In the genomic region with DNA sequence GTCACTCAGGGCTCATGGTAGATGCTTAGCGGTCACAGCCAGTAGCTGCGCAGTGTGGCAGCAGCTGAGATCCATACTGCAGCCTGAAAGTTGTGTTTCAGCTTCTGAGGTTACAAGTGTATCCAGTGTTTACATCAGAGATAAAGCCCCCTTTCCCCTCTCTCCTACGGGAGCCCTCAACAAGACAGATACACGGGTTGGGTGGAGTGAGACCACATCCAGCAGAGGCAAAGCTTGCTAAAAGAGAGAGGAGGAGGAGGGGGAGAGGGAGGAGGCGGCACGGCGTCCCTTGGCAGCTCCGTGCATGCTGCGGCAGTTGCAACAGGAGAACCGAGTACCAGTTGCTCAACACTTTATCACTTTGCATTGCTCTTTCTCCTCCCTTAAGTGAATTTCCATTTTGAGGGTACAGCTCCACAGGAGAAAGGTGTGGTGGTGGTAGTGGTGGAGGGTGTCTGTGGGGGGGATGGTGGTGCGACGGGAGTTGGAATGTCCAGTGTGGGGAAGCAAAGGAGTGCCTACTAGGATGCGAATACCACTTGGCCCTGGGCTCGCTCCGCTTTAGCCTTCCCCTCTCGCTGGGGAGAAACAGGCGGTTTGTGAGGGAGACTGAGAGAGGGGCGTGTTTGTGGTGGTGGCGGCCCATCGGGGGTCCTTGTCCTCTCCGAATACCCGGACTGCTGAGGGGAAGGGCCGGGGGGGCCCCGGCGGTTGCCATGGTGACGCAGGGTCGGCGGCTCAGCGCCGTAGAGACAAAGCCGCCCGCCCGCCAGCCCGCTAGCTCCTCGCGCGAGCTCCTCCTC, we compare ENCODE assay signal across 8 cellular contexts. TPM values are rescaled to one million over a fixed set of nuclear protein-coding genes. Genes with fewer than 3 reads are reported as not detected.
DNase-seq lines count a peak whose midpoint lies in the region; ATAC-seq and TF ChIP-seq lines count a peak whose summit lies in the region.

No MANE protein-coding gene starts in this region.

- ATAC-seq in stimulated activated naive CD8-positive, alpha-beta T cell treated with anti-CD3 and anti-CD28 coated beads, Interleukin-15, Interleukin-2, amounts not matched to agents 100 U/mL and 50 U/mL, for 24 hours = peak; percentile 83

- peak overlapping the region; percentile 76 for H3K27ac ChIP-seq in SK-N-MC

- peak overlapping the region; percentile 62 for H3K9ac ChIP-seq in SK-N-MC (ENCODE audit: insufficient read length)

- H3K9me3 Mint-ChIP-seq in IgD-negative memory B cell = peaks cover 0 to 6% (median 4%) of the 10 kb centered on the region in 3 donors

- no peaks in the 10 kb centered on the region for H3K9me3 ChIP-seq in SK-N-MC (ENCODE audit: low read depth, low read length)

- H3K27ac Mint-ChIP-seq in IgD-negative memory B cell = peak overlapping the region in 1 of 3 donors; percentile 19

- H3K36me3 Mint-ChIP-seq in IgD-negative memory B cell = no peaks in the 10 kb centered on the region

- no peaks in the 10 kb centered on the region for H3K27me3 ChIP-seq in kidney epithelial cell (ENCODE audit: control insufficient read depth, insufficient read depth, low read length)

- TF ChIP-seq POLR2A in lower leg skin (IDR thresholded peaks at IDR 0.05) = no peak

- peak overlapping the region; percentile 51 to 92 (median 86) for H3K4me3 Mint-ChIP-seq in IgD-negative memory B cell

- peaks cover 50% of the 10 kb centered on the region for H3K27me3 Mint-ChIP-seq in IgD-negative memory B cell

- peak overlapping the region; percentile 97 for H3K4me3 ChIP-seq in SK-N-MC
- H3K4me3 ChIP-seq in cardiac fibroblast (replicated peaks in 1 of 2; ENCODE audit: low read depth in 2 of 2, low read length in 2 of 2) = peak overlapping the region; percentile 50 to 57
- peak overlapping the region; percentile 62 for H3K4me3 ChIP-seq in kidney epithelial cell (ENCODE audit: low read depth, low read length)
- H3K4me3 ChIP-seq in lower leg skin (ENCODE audit: low read depth, poor library complexity, severe bottlenecking) = no peak overlapping the region

- H3K4me1 Mint-ChIP-seq in IgD-negative memory B cell = peaks cover 10 to 12% (median 12%) of the 10 kb centered on the region in 3 donors

- intact Hi-C loops in lower leg skin (cut with DNase I; ENCODE audit: low total_unique reads) = no loop called here

- no peak for TF ChIP-seq CTCF in cardiac fibroblast (IDR thresholded peaks at IDR 0.05; ENCODE audit: low read depth, low read length)
- no peak for TF ChIP-seq CTCF in kidney epithelial cell (IDR thresholded peaks at IDR 0.05; ENCODE audit: insufficient read depth, low read length, poor library complexity, severe bottlenecking)
- TF ChIP-seq CTCF in lower leg skin (IDR thresholded peaks at IDR 0.05) = no peak

- 4 to 5% methylated on average over 25 to 36 of the region's 37 CpGs for WGBS in lower leg skin, 2 donors

- DNase-seq in DMS114 treated with DMSO at 0.1 percent for 48 hours (lab: John Stamatoyannopoulos, UW; ENCODE audit: unreplicated experiment) (peak; percentile 30), SK-N-MC (ENCODE audit: low read depth, low spot score) (no peak), cardiac fibroblast (ENCODE audit: low read depth in 2 of 2) (peak; percentile 30 to 56), kidney epithelial cell (ENCODE audit: low read depth) (no peak), RPMI8226 (no peak), lower leg skin (ENCODE audit: low spot score in 2 of 2) (no peak)
- DNase-seq in stimulated activated naive CD8-positive, alpha-beta T cell treated with anti-CD3 and anti-CD28 coated beads, Interleukin-15, Interleukin-2, amounts not matched to agents 100 U/mL and 50 U/mL, for 24 hours = peak; percentile 55

- H3K36me3 ChIP-seq in SK-N-MC (ENCODE audit: insufficient read depth, low read length) = no peaks in the 10 kb centered on the region
- no peaks in the 10 kb centered on the region for H3K36me3 ChIP-seq in kidney epithelial cell (ENCODE audit: control insufficient read depth, insufficient read depth, low read length)

RNA-seq across cellular contexts. Expression of gene RNF182, which starts 0.4 kb away (rescaled TPM):
- not detected for polyA plus RNA-seq in IgD-negative memory B cell
- total RNA-seq in kidney epithelial cell (7.6 and 8.1 TPM in 2 replicates), lower leg skin (1 to 10 TPM in 1 of 4 donors, under 1 TPM in 2, not detected in 1; 0.32 to 1.3 (median 0.42) TPM)

Comparison
In these comparisons a context has a peak if more than half of its experiments do, and no peak if none do; other contexts are left out.
1. DNase-seq: peak in DMS114 treated with DMSO at 0.1 percent for 48 hours (single experiment), cardiac fibroblast (2 of 2) and stimulated activated naive CD8-positive, alpha-beta T cell treated with anti-CD3 and anti-CD28 coated beads, Interleukin-15, Interleukin-2, amounts not matched to agents 100 U/mL and 50 U/mL, for 24 hours (single experiment); none in SK-N-MC (single experiment), kidney epithelial cell (single experiment), RPMI8226 (single experiment) and lower leg skin (0 of 2).